ENCODE assay signal across 8 cellular contexts in the genomic region with DNA sequence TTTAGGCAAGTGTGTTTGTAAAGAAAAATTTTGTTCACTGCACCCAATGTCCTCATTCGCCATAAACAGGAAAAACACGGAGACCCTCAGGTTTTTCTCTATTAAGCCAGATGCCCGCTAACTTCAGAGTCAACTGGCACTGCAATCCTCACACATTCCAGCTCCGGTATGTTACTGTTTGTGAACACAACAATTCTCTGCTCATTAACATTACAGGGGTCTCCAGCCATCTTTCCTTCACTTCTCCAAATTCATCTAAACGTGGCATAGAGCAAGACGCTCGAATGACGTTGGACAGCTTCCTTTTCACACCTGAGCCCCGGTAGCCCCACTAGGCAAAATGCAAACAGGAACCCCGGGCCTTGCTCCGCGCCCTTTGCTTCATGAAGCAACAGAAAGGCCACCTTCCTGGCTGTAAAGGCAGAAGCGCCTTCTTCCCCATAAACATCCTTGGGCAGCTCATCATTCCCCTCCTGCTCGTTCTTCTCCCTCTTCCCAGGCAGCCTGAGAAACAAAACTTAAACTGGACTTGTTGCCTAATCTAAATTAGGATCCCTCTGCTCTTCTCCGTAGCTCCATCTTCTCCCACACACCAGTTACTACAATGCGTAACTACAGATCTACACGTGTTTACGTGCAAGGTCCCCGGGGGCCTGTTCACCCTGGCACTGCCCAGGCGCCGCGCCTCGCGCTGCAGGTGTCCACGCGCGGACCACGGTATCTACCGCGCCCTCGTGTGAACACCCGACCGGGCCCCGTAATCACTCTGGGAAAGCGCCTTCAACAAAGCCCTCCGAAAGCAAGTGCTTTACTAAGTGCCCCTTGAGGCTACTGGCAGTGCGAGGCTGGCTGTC.
DNase-seq lines count a peak whose midpoint lies in the region; ATAC-seq and TF ChIP-seq lines count a peak whose summit lies in the region.

No MANE protein-coding gene starts in this region.

- no peak for ATAC-seq in GM19035 (IDR thresholded peaks at IDR 0.05; ENCODE audit: unreplicated experiment)

- in situ Hi-C loops in brain microvascular endothelial cell (cut with HindIII; ENCODE audit: low pct_ligation_motif_present, low sequenced_read_pairs), result no loop called here

- H3K36me3 ChIP-seq in HEK293 (ENCODE audit: control insufficient read depth in 2 of 2, insufficient read depth in 1 of 2, low read length in 2 of 2), result peaks cover 5 to 12% of the 10 kb centered on the region in 2 experiments; a peak in 2 of 3 replicates
- H3K36me3 ChIP-seq in brain microvascular endothelial cell (replicated peaks), result peaks cover 2% of the 10 kb centered on the region

- TF ChIP-seq CTCF in HEK293 (tag by site-specific recombination; IDR thresholded peaks at IDR 0.05) (no peak), brain microvascular endothelial cell (IDR thresholded peaks at IDR 0.05; ENCODE audit: low read depth, low read length, missing control alignments) (no peak)

- peaks cover 34% of the 10 kb centered on the region for H3K4me1 ChIP-seq in HEK293 (ENCODE audit: control insufficient read depth, insufficient read depth, low read length)

- POLR2A ChIA-PET in HEK293 (lab: Yijun Ruan, JAX), result interaction anchor here (0.6 to 1.7 kb wide), 5 partner anchors 13 to 1108 kb away, joined by 3 to 7 read pairs (median 4); a partner anchor contains a TSS

- H3K27ac ChIP-seq in HEK293 (ENCODE audit: extremely low read depth, low read depth, low read length) (peak overlapping the region; percentile 83; the same call in 1 of the 2 replicates), brain microvascular endothelial cell (no peak overlapping the region)

- peak overlapping the region; percentile 90 for H3K4me3 ChIP-seq in HEK293 (ENCODE audit: low read depth, low read length)
- H3K4me3 ChIP-seq in brain microvascular endothelial cell (ENCODE audit: low read depth, low read length), result peak overlapping the region; percentile 83

- peak; percentile 57 for DNase-seq in COR-L47 (lab: John Stamatoyannopoulos, UW)
- no peak for DNase-seq in brain microvascular endothelial cell
- peak; percentile 17 for DNase-seq in inferior parietal cortex (ENCODE audit: extremely low spot score)
- DNase-seq in stimulated activated CD4-positive, alpha-beta T cell treated with anti-CD3 and anti-CD28 coated beads, Interleukin-12 subunit alpha, Interleukin-12 subunit beta, amount 100 ng/mL, for 4 hours, result peak; percentile 22
- DNase-seq in NCI-H2196 (lab: John Stamatoyannopoulos, UW; ENCODE audit: unreplicated experiment), result no peak

- no peaks in the 10 kb centered on the region for H3K27me3 ChIP-seq in brain microvascular endothelial cell (replicated peaks)

- peak; percentile 40; the same call in 1 of the 2 replicates for TF ChIP-seq POLR2A in Raji (IDR thresholded peaks at IDR 0.05; ENCODE audit: insufficient read depth, low read depth, low read length)

- H3K9me3 ChIP-seq in HEK293 (ENCODE audit: control insufficient read depth, insufficient read depth, low read depth, low read length), result no peaks in the 10 kb centered on the region

- CTCF ChIA-PET in HEK293 (lab: Yijun Ruan, JAX), result interaction anchor here (0.6 to 4.4 kb wide), 5 partner anchors 9 to 638 kb away, joined by 3 to 16 read pairs (median 3); no protein-coding TSS in a partner anchor

TF ChIP-seq in HEK293, 187 proteins besides CTCF, POLR2A, EP300 and RAD21 (continues in another document):
- TF ChIP-seq ZFP37 (tag by site-specific recombination; IDR thresholded peaks at IDR 0.05) (peak; percentile 80; the same call in 1 of the 2 replicates), ZNF596 (tag by site-specific recombination; IDR thresholded peaks at IDR 0.05) (peak; percentile 16; the same call in 1 of the 2 replicates), ZNF76 (tag by site-specific recombination; IDR thresholded peaks at IDR 0.05; ENCODE audit: borderline replicate concordance, low read depth) (0 out of 2 replicates have a peak, but pooled peaks have one; percentile 10), ZNF501 (tag by site-specific recombination; IDR thresholded peaks at IDR 0.05) (peak; percentile 84; the same call in 1 of the 2 replicates), ZNF560 (tag by site-specific recombination; IDR thresholded peaks at IDR 0.05; ENCODE audit: borderline replicate concordance) (no peak), ZNF629 (tag by site-specific recombination; IDR thresholded peaks at IDR 0.05) (no peak), ZNF23 (tag by site-specific recombination; IDR thresholded peaks at IDR 0.05; ENCODE audit: borderline replicate concordance) (no peak), ZNF610 (tag by site-specific recombination; IDR thresholded peaks at IDR 0.05; ENCODE audit: borderline replicate concordance) (no peak), ZNF221 (tag by site-specific recombination; IDR thresholded peaks at IDR 0.05; ENCODE audit: borderline replicate concordance) (no peak), KLF9 (tag by site-specific recombination; IDR thresholded peaks at IDR 0.05; ENCODE audit: low read depth) (no peak), OVOL3 (tag by site-specific recombination; IDR thresholded peaks at IDR 0.05) (no peak; the same call in 1 of the 2 replicates), ZNF404 (tag by site-specific recombination; IDR thresholded peaks at IDR 0.05) (no peak), ZNF521 (tag by site-specific recombination; IDR thresholded peaks at IDR 0.05) (no peak), ZNF350 (tag by site-specific recombination; IDR thresholded peaks at IDR 0.05) (no peak), ZNF473 (tag by site-specific recombination; IDR thresholded peaks at IDR 0.05) (no peak), HOXC10 (CRISPR knock-in tag; IDR thresholded peaks at IDR 0.05) (no peak), ZEB2 (tag by site-specific recombination; IDR thresholded peaks at IDR 0.05) (peak; percentile 89), ZNF777 (tag by site-specific recombination; IDR thresholded peaks at IDR 0.05; ENCODE audit: borderline replicate concordance) (no peak), ZNF16 (tag by site-specific recombination; IDR thresholded peaks at IDR 0.05; ENCODE audit: low read depth) (no peak), ZNF248 (tag by site-specific recombination; IDR thresholded peaks at IDR 0.05) (no peak)
- TF ChIP-seq, protein P1, sequence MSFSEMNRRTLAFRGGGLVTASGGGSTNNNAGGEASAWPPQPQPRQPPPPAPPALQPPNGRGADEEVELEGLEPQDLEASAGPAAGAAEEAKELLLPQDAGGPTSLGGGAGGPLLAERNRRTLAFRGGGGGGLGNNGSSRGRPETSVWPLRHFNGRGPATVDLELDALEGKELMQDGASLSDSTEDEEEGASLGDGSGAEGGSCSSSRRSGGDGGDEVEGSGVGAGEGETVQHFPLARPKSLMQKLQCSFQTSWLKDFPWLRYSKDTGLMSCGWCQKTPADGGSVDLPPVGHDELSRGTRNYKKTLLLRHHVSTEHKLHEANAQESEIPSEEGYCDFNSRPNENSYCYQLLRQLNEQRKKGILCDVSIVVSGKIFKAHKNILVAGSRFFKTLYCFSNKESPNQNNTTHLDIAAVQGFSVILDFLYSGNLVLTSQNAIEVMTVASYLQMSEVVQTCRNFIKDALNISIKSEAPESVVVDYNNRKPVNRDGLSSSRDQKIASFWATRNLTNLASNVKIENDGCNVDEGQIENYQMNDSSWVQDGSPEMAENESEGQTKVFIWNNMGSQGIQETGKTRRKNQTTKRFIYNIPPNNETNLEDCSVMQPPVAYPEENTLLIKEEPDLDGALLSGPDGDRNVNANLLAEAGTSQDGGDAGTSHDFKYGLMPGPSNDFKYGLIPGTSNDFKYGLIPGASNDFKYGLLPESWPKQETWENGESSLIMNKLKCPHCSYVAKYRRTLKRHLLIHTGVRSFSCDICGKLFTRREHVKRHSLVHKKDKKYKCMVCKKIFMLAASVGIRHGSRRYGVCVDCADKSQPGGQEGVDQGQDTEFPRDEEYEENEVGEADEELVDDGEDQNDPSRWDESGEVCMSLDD (tag by site-specific recombination; IDR thresholded peaks at IDR 0.05), result no peak
- TF ChIP-seq, protein P2, sequence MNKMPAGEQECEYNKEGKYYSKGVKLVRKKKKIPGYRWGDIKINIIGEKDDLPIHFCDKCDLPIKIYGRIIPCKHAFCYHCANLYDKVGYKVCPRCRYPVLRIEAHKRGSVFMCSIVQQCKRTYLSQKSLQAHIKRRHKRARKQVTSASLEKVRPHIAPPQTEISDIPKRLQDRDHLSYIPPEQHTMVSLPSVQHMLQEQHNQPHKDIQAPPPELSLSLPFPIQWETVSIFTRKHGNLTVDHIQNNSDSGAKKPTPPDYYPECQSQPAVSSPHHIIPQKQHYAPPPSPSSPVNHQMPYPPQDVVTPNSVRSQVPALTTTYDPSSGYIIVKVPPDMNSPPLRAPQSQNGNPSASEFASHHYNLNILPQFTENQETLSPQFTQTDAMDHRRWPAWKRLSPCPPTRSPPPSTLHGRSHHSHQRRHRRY (tag by site-specific recombination; IDR thresholded peaks at IDR 0.05), result no peak
- TF ChIP-seq, protein P3, sequence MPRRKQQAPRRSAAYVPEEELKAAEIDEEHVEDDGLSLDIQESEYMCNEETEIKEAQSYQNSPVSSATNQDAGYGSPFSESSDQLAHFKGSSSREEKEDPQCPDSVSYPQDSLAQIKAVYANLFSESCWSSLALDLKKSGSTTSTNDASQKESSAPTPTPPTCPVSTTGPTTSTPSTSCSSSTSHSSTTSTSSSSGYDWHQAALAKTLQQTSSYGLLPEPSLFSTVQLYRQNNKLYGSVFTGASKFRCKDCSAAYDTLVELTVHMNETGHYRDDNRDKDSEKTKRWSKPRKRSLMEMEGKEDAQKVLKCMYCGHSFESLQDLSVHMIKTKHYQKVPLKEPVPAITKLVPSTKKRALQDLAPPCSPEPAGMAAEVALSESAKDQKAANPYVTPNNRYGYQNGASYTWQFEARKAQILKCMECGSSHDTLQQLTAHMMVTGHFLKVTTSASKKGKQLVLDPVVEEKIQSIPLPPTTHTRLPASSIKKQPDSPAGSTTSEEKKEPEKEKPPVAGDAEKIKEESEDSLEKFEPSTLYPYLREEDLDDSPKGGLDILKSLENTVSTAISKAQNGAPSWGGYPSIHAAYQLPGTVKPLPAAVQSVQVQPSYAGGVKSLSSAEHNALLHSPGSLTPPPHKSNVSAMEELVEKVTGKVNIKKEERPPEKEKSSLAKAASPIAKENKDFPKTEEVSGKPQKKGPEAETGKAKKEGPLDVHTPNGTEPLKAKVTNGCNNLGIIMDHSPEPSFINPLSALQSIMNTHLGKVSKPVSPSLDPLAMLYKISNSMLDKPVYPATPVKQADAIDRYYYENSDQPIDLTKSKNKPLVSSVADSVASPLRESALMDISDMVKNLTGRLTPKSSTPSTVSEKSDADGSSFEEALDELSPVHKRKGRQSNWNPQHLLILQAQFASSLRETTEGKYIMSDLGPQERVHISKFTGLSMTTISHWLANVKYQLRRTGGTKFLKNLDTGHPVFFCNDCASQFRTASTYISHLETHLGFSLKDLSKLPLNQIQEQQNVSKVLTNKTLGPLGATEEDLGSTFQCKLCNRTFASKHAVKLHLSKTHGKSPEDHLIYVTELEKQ (tag by site-specific recombination; IDR thresholded peaks at IDR 0.05; ENCODE audit: borderline replicate concordance), result no peak

Comparison
In these comparisons a context has a peak if more than half of its experiments do, and no peak if none do; other contexts are left out.
1. DNase-seq: peak in COR-L47 (single experiment), inferior parietal cortex (single experiment) and stimulated activated CD4-positive, alpha-beta T cell treated with anti-CD3 and anti-CD28 coated beads, Interleukin-12 subunit alpha, Interleukin-12 subunit beta, amount 100 ng/mL, for 4 hours (single experiment); none in brain microvascular endothelial cell (single experiment) and NCI-H2196 (single experiment).